In the genomic region with DNA sequence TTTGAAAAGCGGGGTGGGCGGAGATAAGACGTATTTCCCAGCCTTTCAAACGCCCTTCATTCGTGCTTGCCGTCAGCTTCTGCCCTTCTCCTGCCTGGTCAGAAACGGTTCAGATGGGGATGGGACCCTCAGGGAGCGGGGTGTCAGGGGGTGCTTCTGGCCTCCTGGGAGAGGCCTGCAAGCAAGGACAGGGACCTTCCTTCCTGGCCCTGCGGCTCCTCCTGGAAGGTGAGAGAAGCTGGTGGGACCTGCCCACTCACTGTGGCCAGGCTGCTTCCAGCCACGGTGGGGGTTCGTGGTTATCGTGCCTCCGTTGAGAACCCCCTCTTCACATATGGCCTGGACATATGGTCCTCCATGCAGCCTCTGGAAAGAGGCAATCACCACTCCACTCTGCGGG, we compare ENCODE assay signal across 23 cellular contexts.
"Had no signal": no experiment of that assay in that cellular context is flagged by ENCODE, and none has a peak within 500 bp of the region (broad histone marks: within the 10 kb centered on the region; RNA-seq: fewer than 3 reads in every experiment).

No MANE protein-coding gene starts in this region.

- DNase-seq: nephron progenitor cell; occipital lobe; ovary; psoas muscle; right cardiac atrium; right lobe of liver; sigmoid colon; small intestine; stimulated activated CD4-positive, alpha-beta T cell treated with anti-CD3 and anti-CD28 coated beads, Interleukin-15, amount 100 ng/mL, for 24 hours; stimulated activated CD4-positive, alpha-beta T cell treated with anti-CD3 and anti-CD28 coated beads, Interleukin-4, amount 100 ng/mL, for 1 hour; stimulated activated naive B cell treated with anti-CD40 and anti-IgM and Interleukin-4, amounts not matched to agents 10 μg/mL and 1 μg/mL and 100 μg/mL, for 72 hours; stimulated activated naive CD4-positive, alpha-beta T cell treated with Interleukin-2 at 50 U/mL for 16 hours; stomach; thyroid gland; trophoblast cell had no signal

- H3K4me3 ChIP-seq: ovary, psoas muscle, right lobe of liver, sigmoid colon, stomach, thoracic aorta, thyroid gland, tibial nerve, upper lobe of left lung, vagina had no signal

- H3K27ac ChIP-seq: ovary, parathyroid adenoma, psoas muscle, right lobe of liver, sigmoid colon, stomach, thoracic aorta, thyroid gland, tibial nerve, upper lobe of left lung, vagina had no signal

- H3K79me2 ChIP-seq: parathyroid adenoma had no signal

- H3K27me3 ChIP-seq: ovary, right lobe of liver, thyroid gland, tibial nerve, upper lobe of left lung, vagina had no signal

- H3K36me3 ChIP-seq: ovary, right lobe of liver, sigmoid colon, stomach, thoracic aorta, thyroid gland, tibial nerve, upper lobe of left lung, vagina had no signal

- H3K9me3 ChIP-seq: ovary, psoas muscle, right lobe of liver, sigmoid colon, stomach, thoracic aorta, thyroid gland, tibial nerve, upper lobe of left lung, vagina had no signal

- FAIRE-seq: small intestine, urothelium cell line had no signal

- H2AFZ ChIP-seq: parathyroid adenoma had no signal

- H3K9ac ChIP-seq: parathyroid adenoma had no signal

- H3K4me1 ChIP-seq: parathyroid adenoma, psoas muscle, right lobe of liver, sigmoid colon, stomach, thyroid gland, tibial nerve, upper lobe of left lung, vagina had no signal

- ATAC-seq: naive thymus-derived CD8-positive, alpha-beta T cell; psoas muscle; right cardiac atrium; stimulated activated effector memory CD8-positive, alpha-beta T cell treated with anti-CD3 and anti-CD28 coated beads, Interleukin-12 subunit alpha, Interleukin-12 subunit beta, amount 100 ng/mL, for 72 hours; stimulated activated naive B cell treated with anti-CD40 and anti-IgM and Interleukin-4, amounts not matched to agents 10 μg/mL and 1 μg/mL and 100 μg/mL, for 72 hours had no signal
